ENCODE assay signal across 27 cellular contexts in genomic region chr6:148883270-148883669, GRCh38.
"Had no signal": no experiment of that assay in that cellular context is flagged by ENCODE, and none has a peak within 500 bp of the region (broad histone marks: within the 10 kb centered on the region; RNA-seq: fewer than 3 reads in every experiment).

No MANE protein-coding gene starts in this region.

- H3K4me1 ChIP-seq: right atrium auricular region had no signal

- H3K4me2 ChIP-seq: smooth muscle cell had no signal

- DNase-seq: activated CD4-positive, alpha-beta memory T cell treated with anti-CD3 and anti-CD28 coated beads, Interleukin-2, amount 10 ng/mL, durations not matched to agents 7 days and 5 days; activated CD4-positive, alpha-beta T cell treated with anti-CD3 and anti-CD28 coated beads for 1 hour; activated CD4-positive, alpha-beta T cell treated with anti-CD3 and anti-CD28 coated beads, Interleukin-2, amount 10 ng/mL, durations not matched to agents 7 days and 5 days; activated CD8-positive, alpha-beta memory T cell treated with anti-CD3 and anti-CD28 coated beads, Interleukin-2, amount 50 U/mL, for 48 hours; activated gamma-delta T cell; activated naive CD4-positive, alpha-beta T cell treated with anti-CD3 and anti-CD28 coated beads, Interleukin-2, amount 50 U/mL, for 16 hours; activated T-cell treated with anti-CD3 and anti-CD28 coated beads, Interleukin-2, amount 50 U/mL, for 24 hours; amniotic stem cell; caudate nucleus; endodermal cell; foreskin fibroblast; head of caudate nucleus; hippocampal formation; immature natural killer cell; kidney; left colon; naive thymus-derived CD8-positive, alpha-beta T cell; nucleus accumbens; stimulated activated CD4-positive, alpha-beta T cell treated with anti-CD3 and anti-CD28 coated beads, Interleukin-1b, Interleukin-23, amount 100 ng/mL, for 48 hours; stimulated activated CD4-positive, alpha-beta T cell treated with anti-CD3 and anti-CD28 coated beads, Interleukin-4, amount 100 ng/mL, for 4 hours; stimulated activated CD8-positive, alpha-beta memory T cell treated with anti-CD3 and anti-CD28 coated beads, Interleukin-4, amount 100 ng/mL, for 48 hours; stomach; tibial artery had no signal

- H3K27ac ChIP-seq: right atrium auricular region, stomach, tibial artery had no signal

- H3K4me3 ChIP-seq: right atrium auricular region, smooth muscle cell, stomach, tibial artery had no signal

- H3K27me3 ChIP-seq: right atrium auricular region, stomach, tibial artery had no signal

- H3K36me3 ChIP-seq: right atrium auricular region, stomach, tibial artery had no signal

- ATAC-seq: esophagus mucosa; left colon; naive thymus-derived CD8-positive, alpha-beta T cell; stimulated activated memory B cell treated with anti-CD40 and anti-IgM and Interleukin-4, amounts not matched to agents 10 μg/mL and 1 μg/mL and 100 μg/mL, for 72 hours had no signal

- H3K9me3 ChIP-seq: right atrium auricular region, stomach, tibial artery had no signal
